14 cellular contexts compared by ENCODE assay signal in the genomic region with DNA sequence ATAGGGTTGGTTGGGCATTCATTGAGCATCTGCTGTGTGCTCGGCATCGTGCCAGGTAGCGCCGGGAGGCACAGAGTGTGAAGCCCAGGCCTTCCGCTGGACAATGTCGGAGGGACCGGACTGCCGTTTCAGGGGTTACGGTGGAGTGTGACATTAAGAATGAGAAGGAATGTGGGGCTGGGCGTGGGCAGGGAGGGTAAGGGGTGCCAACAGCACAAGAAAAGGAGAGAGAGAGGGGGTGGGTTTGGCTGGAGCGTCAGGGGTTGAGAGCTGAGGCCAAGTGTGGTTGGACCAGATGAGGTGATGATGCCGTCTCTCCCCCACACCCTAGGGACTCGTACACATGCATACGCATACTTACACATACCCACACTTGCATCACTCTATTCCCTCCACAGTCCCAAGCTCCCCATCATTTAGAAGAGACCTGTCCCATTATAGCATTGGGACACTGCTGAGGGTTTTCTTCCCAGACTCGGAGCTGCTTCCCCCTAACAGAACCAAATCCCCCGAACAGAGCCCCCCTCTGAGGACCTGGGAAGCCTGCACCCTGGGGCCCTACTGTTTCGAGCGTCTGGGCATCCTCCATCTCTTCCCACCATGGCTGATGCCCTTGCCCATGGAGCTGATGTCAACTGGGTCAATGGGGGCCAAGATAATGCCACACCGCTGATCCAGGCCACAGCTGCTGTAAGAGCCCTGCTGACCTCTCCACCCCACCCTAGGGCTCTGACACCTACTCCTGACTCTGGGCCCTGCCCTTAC. TPM values are rescaled to one million over a fixed set of nuclear protein-coding genes. Genes with fewer than 3 reads are reported as not detected.
A peak's percentile ranks its signal among the peaks of the same experiment; 100 is the strongest.
DNase-seq lines count a peak whose midpoint lies in the region; ATAC-seq, FAIRE-seq and TF ChIP-seq lines count a peak whose summit lies in the region.
"Had no signal": no experiment of that assay in that cellular context is flagged by ENCODE, and none has a peak within 500 bp of the region (broad histone marks: within the 10 kb centered on the region; RNA-seq: fewer than 3 reads in every experiment).

No MANE protein-coding gene starts in this region.

- WGBS in right cardiac atrium = 56% methylated on average over 19 of the region's 19 CpGs

- FAIRE-seq in D721Med (lab: Jason Lieb, UNC) = no peak
- FAIRE-seq: HTR-8/SVneo, RCC 7860 had no signal

- H3K36me3 ChIP-seq in subcutaneous abdominal adipose tissue (ENCODE audit: control insufficient read depth in 5 of 5, insufficient read depth in 5 of 5, low read length in 5 of 5) = no peaks in the 10 kb centered on the region
- H3K36me3 ChIP-seq: thoracic aorta had no signal

- TF ChIP-seq CTCF in D721Med (IDR thresholded peaks at IDR 0.05; ENCODE audit: insufficient read depth, missing control alignments) = no peak

- H3K27me3 ChIP-seq in right cardiac atrium (ENCODE audit: control insufficient read depth, insufficient read depth) = no peaks in the 10 kb centered on the region
- no peaks in the 10 kb centered on the region for H3K27me3 ChIP-seq in subcutaneous abdominal adipose tissue (ENCODE audit: control insufficient read depth in 5 of 5, insufficient read depth in 4 of 5, low read length in 5 of 5)
- H3K27me3 ChIP-seq: BLaER1 had no signal

- DNase-seq in right cardiac atrium (peak; percentile 40 to 72 (median 41)), left ventricle myocardium superior (no peak), fibroblast of gingiva (ENCODE audit: low read depth) (peak; percentile 53), RKO (ENCODE audit: low spot score) (no peak), D721Med (ENCODE audit: insufficient read length, low spot score) (no peak)
- DNase-seq: anterior cingulate cortex, NCI-H2171 had no signal

- no peak overlapping the region for H3K9ac ChIP-seq in subcutaneous abdominal adipose tissue (ENCODE audit: low read length in 5 of 5)
- H3K9ac ChIP-seq: BLaER1 had no signal

- H3K4me3 ChIP-seq in right cardiac atrium (ENCODE audit: low read length) (no peak overlapping the region), subcutaneous abdominal adipose tissue (ENCODE audit: low read depth in 1 of 5, low read length in 5 of 5) (no peak overlapping the region)
- H3K4me3 ChIP-seq: BLaER1 had no signal

- ATAC-seq in right cardiac atrium = no peak
- ATAC-seq in left ventricle myocardium superior = no peak
- ATAC-seq: activated CD4-positive, CD25-positive, alpha-beta regulatory T cell treated with anti-CD3 and anti-CD28 coated beads, Interleukin-2, amount 50 U/mL, for 24 hours had no signal

- no peaks in the 10 kb centered on the region for H3K9me3 ChIP-seq in right cardiac atrium (ENCODE audit: control insufficient read depth, low read length)
- H3K9me3 ChIP-seq in subcutaneous abdominal adipose tissue (ENCODE audit: control insufficient read depth in 5 of 5, low read length in 5 of 5) = no peaks in the 10 kb centered on the region
- H3K9me3 ChIP-seq: BLaER1, thoracic aorta had no signal

- H3K4me1 ChIP-seq in right cardiac atrium (ENCODE audit: control insufficient read depth, insufficient read depth, low read length) (peaks cover 3% of the 10 kb centered on the region), subcutaneous abdominal adipose tissue (ENCODE audit: control insufficient read depth in 5 of 5, insufficient read depth in 5 of 5, low read length in 5 of 5) (peaks cover 2 to 49% (median 42%) of the 10 kb centered on the region in 5 donors)

- intact Hi-C loops in right cardiac atrium (cut with DNase I) (loop anchor here in 3 of 4 donors (5.0 to 10.0 kb wide), 3 partner anchors 54 to 134 kb away; a partner anchor contains a TSS), left ventricle myocardium superior (cut with micrococcal nuclease) (no loop called here)

- H3K27ac ChIP-seq in right cardiac atrium (ENCODE audit: low read length) (no peak overlapping the region), subcutaneous abdominal adipose tissue (ENCODE audit: low read depth, low read length) (peak overlapping the region; percentile 87)
- H3K27ac ChIP-seq: BLaER1 had no signal

RNA-seq across cellular contexts. Expression of a gene that starts 3.3 kb away (rescaled TPM):
- total RNA-seq in right cardiac atrium (1 to 10 TPM; 4.7 to 6.7 (median 6.5) TPM), left ventricle myocardium superior (3.6 TPM)
- 7.8 TPM for polyA plus RNA-seq in right cardiac atrium

RNA-seq across cellular contexts. Expression of a gene that starts 6.3 kb away (rescaled TPM):
- not detected for total RNA-seq in right cardiac atrium
- polyA plus RNA-seq in right cardiac atrium = not detected
- total RNA-seq in left ventricle myocardium superior = not detected
- total RNA-seq: lung microvascular endothelial cell, thoracic aorta had no signal

RNA-seq across cellular contexts. Expression of a gene that starts 12.3 kb away (rescaled TPM):
- total RNA-seq in right cardiac atrium = 10 to 100 TPM; 15.0 to 26.4 (median 20.8) TPM
- polyA plus RNA-seq in right cardiac atrium = 8.8 TPM
- 17.3 TPM for total RNA-seq in left ventricle myocardium superior

RNA-seq across cellular contexts. Expression of a gene that starts 19.5 kb away (rescaled TPM):
- total RNA-seq in right cardiac atrium (10 to 100 TPM; 28.3 to 33.4 (median 30.6) TPM), left ventricle myocardium superior (34.7 TPM)
- 23.8 TPM for polyA plus RNA-seq in right cardiac atrium

RNA-seq across cellular contexts. Expression of a gene that starts 32.2 kb away (rescaled TPM):
- total RNA-seq in right cardiac atrium = 1 to 10 TPM; 2.1 to 3.6 (median 3.4) TPM
- 1.7 TPM for polyA plus RNA-seq in right cardiac atrium
- 2.2 TPM for total RNA-seq in left ventricle myocardium superior

Comparison
In these comparisons a context has a peak if more than half of its experiments do, and no peak if none do; other contexts are left out.
1. DNase-seq: peak in right cardiac atrium (3 of 3) and fibroblast of gingiva (single experiment); none in left ventricle myocardium superior (single experiment), RKO (single experiment) and D721Med (single experiment).